ENCODE assay signal across 22 cellular contexts in genomic region chr2:37849908-37850307, GRCh38.
A peak's percentile ranks its signal among the peaks of the same experiment; 100 is the strongest.
DNase-seq lines count a peak whose midpoint lies in the region; ATAC-seq, FAIRE-seq and TF ChIP-seq lines count a peak whose summit lies in the region.
"Had no signal": no experiment of that assay in that cellular context is flagged by ENCODE, and none has a peak within 500 bp of the region (broad histone marks: within the 10 kb centered on the region; RNA-seq: fewer than 3 reads in every experiment).

No MANE protein-coding gene starts in this region.

- CTCF ChIA-PET in activated naive CD4-positive, alpha-beta T cell treated with anti-CD3 and anti-CD28 coated beads for 36 hours (lab: Charles Lee) = interaction anchor here (3.3 kb wide), 1 partner anchor 27 kb away, joined by 29 read pairs; no protein-coding TSS in a partner anchor

- DNase-seq in activated naive CD4-positive, alpha-beta T cell treated with anti-CD3 and anti-CD28 coated beads for 36 hours = peak; percentile 59
- DNase-seq in activated naive CD4-positive, alpha-beta T cell (lab: John Stamatoyannopoulos, UW) = no peak
- DNase-seq in GM12891 (ENCODE audit: insufficient read length, low spot score) = no peak
- DNase-seq in NOMO-1 treated with dmso at 0.1 percent for 144 hours (lab: John Stamatoyannopoulos, UW; ENCODE audit: unreplicated experiment) = peak; percentile 60
- DNase-seq in naive B cell = no peak
- no peak for DNase-seq in anterior cingulate cortex (lab: John Stamatoyannopoulos, UW)
- DNase-seq in foreskin melanocyte = no peak
- DNase-seq: ACHN; activated CD4-positive, alpha-beta T cell treated with anti-CD3 and anti-CD28 coated beads, Interleukin-2, amount 50 U/mL, for 48 hours; body of pancreas; GOT3; kidney glomerular epithelial cell; mucosa of descending colon; NCI-H1092; NCI-H187; NCI-H2171 treated with DMSO at 0.1 percent for 48 hours; NCI-H524; right lobe of liver; SK-N-SH had no signal

- no peaks in the 10 kb centered on the region for H3K9me3 Mint-ChIP-seq in activated naive CD4-positive, alpha-beta T cell treated with anti-CD3 and anti-CD28 coated beads for 36 hours
- H3K9me3 Mint-ChIP-seq in naive B cell = no peaks in the 10 kb centered on the region
- H3K9me3 Mint-ChIP-seq: T-helper 2 cell treated with Interferon-gamma antibody and Interleukin-4, amounts not matched to agents 5 μg/mL and 100 μg/mL, for 36 hours had no signal

- no peaks in the 10 kb centered on the region for H3K36me3 Mint-ChIP-seq in activated naive CD4-positive, alpha-beta T cell treated with anti-CD3 and anti-CD28 coated beads for 36 hours (ENCODE audit: low read depth)
- no peaks in the 10 kb centered on the region for H3K36me3 Mint-ChIP-seq in naive B cell
- H3K36me3 Mint-ChIP-seq: neural progenitor cell had no signal

- TF ChIP-seq POLR2A in GM12891 (IDR thresholded peaks at IDR 0.05; ENCODE audit: low read depth, low read length) = no peak

- intact Hi-C loops in activated naive CD4-positive, alpha-beta T cell treated with anti-CD3 and anti-CD28 coated beads for 36 hours (cut with micrococcal nuclease) = loop anchor here (2.0 to 5.0 kb wide), 2 partner anchors 263 to 618 kb away; partner anchors contain the start of genes CEBPZ and NDUFAF7

- peak; percentile 28 for FAIRE-seq in GM12891 (lab: Jason Lieb, UNC)
- FAIRE-seq: GM12878 had no signal

- H3K4me3 Mint-ChIP-seq in activated naive CD4-positive, alpha-beta T cell treated with anti-CD3 and anti-CD28 coated beads for 36 hours = no peak overlapping the region
- peak overlapping the region in 5 of 8 donors; percentile 14 to 59 (median 32) for H3K4me3 Mint-ChIP-seq in naive B cell
- H3K4me3 Mint-ChIP-seq: T-helper 2 cell treated with Interferon-gamma antibody and Interleukin-4, amounts not matched to agents 5 μg/mL and 100 μg/mL, for 36 hours had no signal

- H3K27ac Mint-ChIP-seq in activated naive CD4-positive, alpha-beta T cell treated with anti-CD3 and anti-CD28 coated beads for 36 hours = no peak overlapping the region
- H3K27ac Mint-ChIP-seq in naive B cell = peak overlapping the region in 2 of 6 donors; percentile 51 to 82
- H3K27ac Mint-ChIP-seq: neural progenitor cell; T-helper 2 cell treated with Interferon-gamma antibody and Interleukin-4, amounts not matched to agents 5 μg/mL and 100 μg/mL, for 36 hours had no signal

- no peaks in the 10 kb centered on the region for H3K27me3 Mint-ChIP-seq in activated naive CD4-positive, alpha-beta T cell treated with anti-CD3 and anti-CD28 coated beads for 36 hours (ENCODE audit: low read depth)
- peaks cover 0 to under 1% (median 0%) of the 10 kb centered on the region in 3 donors for H3K27me3 Mint-ChIP-seq in naive B cell

- ATAC-seq in naive B cell (ENCODE audit: low read depth in 2 of 2) = no peak
- ATAC-seq: body of pancreas, GM12878, mucosa of descending colon, right lobe of liver had no signal

- peaks cover 26% of the 10 kb centered on the region for H3K4me1 Mint-ChIP-seq in activated naive CD4-positive, alpha-beta T cell treated with anti-CD3 and anti-CD28 coated beads for 36 hours (ENCODE audit: low read depth)
- H3K4me1 Mint-ChIP-seq in naive B cell = peaks cover 28 to 43% (median 36%) of the 10 kb centered on the region in 3 donors
- H3K4me1 Mint-ChIP-seq: neural progenitor cell had no signal

TF ChIP-seq in GM12891, 5 proteins besides CTCF, POLR2A, EP300 and RAD21:
- TF ChIP-seq POU2F2 (IDR thresholded peaks at IDR 0.05; ENCODE audit: low read depth, low read length) (no peak), POLR2AphosphoS5 (IDR thresholded peaks at IDR 0.05; ENCODE audit: low read depth, low read length) (no peak), SPI1 (IDR thresholded peaks at IDR 0.05; ENCODE audit: low read depth, low read length) (no peak), TAF1 (IDR thresholded peaks at IDR 0.05; ENCODE audit: low read depth, low read length) (no peak), PAX5 (IDR thresholded peaks at IDR 0.05; ENCODE audit: insufficient read depth, low read length, severe bottlenecking) (no peak)

Comparison
In these comparisons a context has a peak if more than half of its experiments do, and no peak if none do; other contexts are left out.
1. DNase-seq: peak in activated naive CD4-positive, alpha-beta T cell treated with anti-CD3 and anti-CD28 coated beads for 36 hours (single experiment) and NOMO-1 treated with dmso at 0.1 percent for 144 hours (single experiment); none in activated naive CD4-positive, alpha-beta T cell (0 of 4), GM12891 (single experiment), naive B cell (single experiment), anterior cingulate cortex (0 of 58) and foreskin melanocyte (single experiment).